In the genomic region with DNA sequence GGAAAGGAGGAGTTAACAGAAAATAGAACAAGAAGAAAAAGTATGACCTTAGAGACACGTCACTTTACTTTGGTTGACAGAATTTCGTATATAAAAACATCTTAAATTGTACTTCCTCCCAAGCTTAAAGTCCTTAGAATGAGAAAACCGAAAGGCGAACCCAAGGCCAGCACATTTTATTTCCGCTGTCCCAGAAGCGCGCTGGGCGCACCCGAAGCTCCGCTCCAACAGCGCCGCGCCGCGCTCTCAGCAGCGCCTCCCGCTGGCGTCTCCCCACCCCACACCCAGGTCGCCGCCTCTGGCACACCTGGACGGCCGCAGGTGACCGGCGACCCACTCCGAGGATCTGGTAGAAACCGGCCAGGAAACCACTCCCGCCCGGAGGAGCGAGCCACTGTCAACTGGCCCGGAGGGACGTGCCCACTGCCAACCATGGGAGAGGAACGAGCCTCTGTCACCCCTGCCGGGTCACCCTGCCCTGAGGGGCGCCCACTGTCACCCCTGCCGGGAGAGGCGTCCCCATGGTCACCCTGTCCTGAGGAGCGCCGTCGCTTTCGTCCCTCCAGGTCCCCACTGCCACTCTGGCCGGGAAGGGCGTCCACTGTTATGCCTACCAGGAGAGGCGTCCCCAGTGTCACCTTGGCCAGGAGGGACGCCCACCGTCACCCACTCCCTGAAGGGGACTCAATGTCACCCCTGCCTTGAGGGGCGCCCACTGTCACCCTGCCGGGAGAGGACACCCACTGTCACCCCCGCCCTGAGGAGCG, we compare ENCODE assay signal across 1 cellular context.
TF ChIP-seq lines count a peak whose summit lies in the region.

No MANE protein-coding gene starts in this region.

TF ChIP-seq in HepG2, 621 proteins besides CTCF, POLR2A, EP300 and RAD21 (continued from another document):
- TF ChIP-seq ZBTB4 (CRISPR knock-in tag; IDR thresholded peaks at IDR 0.05; ENCODE audit: borderline replicate concordance), result no peak; the same call in 1 of the 2 replicates
- TF ChIP-seq ZFYVE20 (CRISPR knock-in tag; IDR thresholded peaks at IDR 0.05; ENCODE audit: borderline replicate concordance, low read depth), result no peak
- TF ChIP-seq ZNF672 (CRISPR knock-in tag; IDR thresholded peaks at IDR 0.05), result no peak
- no peak for TF ChIP-seq ZSCAN12 (CRISPR knock-in tag; IDR thresholded peaks at IDR 0.05)
- TF ChIP-seq, protein P1, sequence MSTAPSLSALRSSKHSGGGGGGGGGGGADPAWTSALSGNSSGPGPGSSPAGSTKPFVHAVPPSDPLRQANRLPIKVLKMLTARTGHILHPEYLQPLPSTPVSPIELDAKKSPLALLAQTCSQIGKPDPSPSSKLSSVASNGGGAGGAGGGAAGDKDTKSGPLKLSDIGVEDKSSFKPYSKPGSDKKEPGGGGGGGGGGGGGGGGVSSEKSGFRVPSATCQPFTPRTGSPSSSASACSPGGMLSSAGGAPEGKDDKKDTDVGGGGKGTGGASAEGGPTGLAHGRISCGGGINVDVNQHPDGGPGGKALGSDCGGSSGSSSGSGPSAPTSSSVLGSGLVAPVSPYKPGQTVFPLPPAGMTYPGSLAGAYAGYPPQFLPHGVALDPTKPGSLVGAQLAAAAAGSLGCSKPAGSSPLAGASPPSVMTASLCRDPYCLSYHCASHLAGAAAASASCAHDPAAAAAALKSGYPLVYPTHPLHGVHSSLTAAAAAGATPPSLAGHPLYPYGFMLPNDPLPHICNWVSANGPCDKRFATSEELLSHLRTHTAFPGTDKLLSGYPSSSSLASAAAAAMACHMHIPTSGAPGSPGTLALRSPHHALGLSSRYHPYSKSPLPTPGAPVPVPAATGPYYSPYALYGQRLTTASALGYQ (CRISPR knock-in tag; IDR thresholded peaks at IDR 0.05), result no peak
- TF ChIP-seq ZNF564 (CRISPR knock-in tag; IDR thresholded peaks at IDR 0.05), result peak; percentile 83; the same call in 1 of the 2 replicates
- TF ChIP-seq PRMT3 (CRISPR knock-in tag; IDR thresholded peaks at IDR 0.05; ENCODE audit: borderline replicate concordance, low read depth), result no peak
- peak; percentile 85 for TF ChIP-seq ZNF768 (CRISPR knock-in tag; IDR thresholded peaks at IDR 0.05)
- peak; percentile 67; the same call in 1 of the 2 replicates for TF ChIP-seq ZNF891 (CRISPR knock-in tag; IDR thresholded peaks at IDR 0.05)
- TF ChIP-seq TAF1 (CRISPR knock-in tag; IDR thresholded peaks at IDR 0.05), result peak; percentile 56; the same call in 1 of the 2 replicates
- peak; percentile 76 for TF ChIP-seq POLR2G (IDR thresholded peaks at IDR 0.05; ENCODE audit: low read depth, low read length)
- TF ChIP-seq YY1 (IDR thresholded peaks at IDR 0.05; ENCODE audit: insufficient read depth, insufficient replicate concordance, low read depth, low read length), result peak; percentile 77
- TF ChIP-seq NCOA1 (CRISPR knock-in tag; IDR thresholded peaks at IDR 0.05), result no peak
- TF ChIP-seq, protein P2, sequence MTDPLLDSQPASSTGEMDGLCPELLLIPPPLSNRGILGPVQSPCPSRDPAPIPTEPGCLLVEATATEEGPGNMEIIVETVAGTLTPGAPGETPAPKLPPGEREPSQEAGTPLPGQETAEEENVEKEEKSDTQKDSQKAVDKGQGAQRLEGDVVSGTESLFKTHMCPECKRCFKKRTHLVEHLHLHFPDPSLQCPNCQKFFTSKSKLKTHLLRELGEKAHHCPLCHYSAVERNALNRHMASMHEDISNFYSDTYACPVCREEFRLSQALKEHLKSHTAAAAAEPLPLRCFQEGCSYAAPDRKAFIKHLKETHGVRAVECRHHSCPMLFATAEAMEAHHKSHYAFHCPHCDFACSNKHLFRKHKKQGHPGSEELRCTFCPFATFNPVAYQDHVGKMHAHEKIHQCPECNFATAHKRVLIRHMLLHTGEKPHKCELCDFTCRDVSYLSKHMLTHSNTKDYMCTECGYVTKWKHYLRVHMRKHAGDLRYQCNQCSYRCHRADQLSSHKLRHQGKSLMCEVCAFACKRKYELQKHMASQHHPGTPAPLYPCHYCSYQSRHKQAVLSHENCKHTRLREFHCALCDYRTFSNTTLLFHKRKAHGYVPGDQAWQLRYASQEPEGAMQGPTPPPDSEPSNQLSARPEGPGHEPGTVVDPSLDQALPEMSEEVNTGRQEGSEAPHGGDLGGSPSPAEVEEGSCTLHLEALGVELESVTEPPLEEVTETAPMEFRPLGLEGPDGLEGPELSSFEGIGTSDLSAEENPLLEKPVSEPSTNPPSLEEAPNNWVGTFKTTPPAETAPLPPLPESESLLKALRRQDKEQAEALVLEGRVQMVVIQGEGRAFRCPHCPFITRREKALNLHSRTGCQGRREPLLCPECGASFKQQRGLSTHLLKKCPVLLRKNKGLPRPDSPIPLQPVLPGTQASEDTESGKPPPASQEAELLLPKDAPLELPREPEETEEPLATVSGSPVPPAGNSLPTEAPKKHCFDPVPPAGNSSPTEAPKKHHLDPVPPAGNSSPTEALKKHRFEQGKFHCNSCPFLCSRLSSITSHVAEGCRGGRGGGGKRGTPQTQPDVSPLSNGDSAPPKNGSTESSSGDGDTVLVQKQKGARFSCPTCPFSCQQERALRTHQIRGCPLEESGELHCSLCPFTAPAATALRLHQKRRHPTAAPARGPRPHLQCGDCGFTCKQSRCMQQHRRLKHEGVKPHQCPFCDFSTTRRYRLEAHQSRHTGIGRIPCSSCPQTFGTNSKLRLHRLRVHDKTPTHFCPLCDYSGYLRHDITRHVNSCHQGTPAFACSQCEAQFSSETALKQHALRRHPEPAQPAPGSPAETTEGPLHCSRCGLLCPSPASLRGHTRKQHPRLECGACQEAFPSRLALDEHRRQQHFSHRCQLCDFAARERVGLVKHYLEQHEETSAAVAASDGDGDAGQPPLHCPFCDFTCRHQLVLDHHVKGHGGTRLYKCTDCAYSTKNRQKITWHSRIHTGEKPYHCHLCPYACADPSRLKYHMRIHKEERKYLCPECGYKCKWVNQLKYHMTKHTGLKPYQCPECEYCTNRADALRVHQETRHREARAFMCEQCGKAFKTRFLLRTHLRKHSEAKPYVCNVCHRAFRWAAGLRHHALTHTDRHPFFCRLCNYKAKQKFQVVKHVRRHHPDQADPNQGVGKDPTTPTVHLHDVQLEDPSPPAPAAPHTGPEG (CRISPR knock-in tag; IDR thresholded peaks at IDR 0.05), result peak; percentile 67; the same call in 1 of the 2 replicates
- no peak for TF ChIP-seq NONO (IDR thresholded peaks at IDR 0.05)
- TF ChIP-seq NONO (CRISPR knock-in tag; conservative IDR thresholded peaks at IDR 0.05), result peak; percentile 85; the same call in 1 of the 2 replicates
- TF ChIP-seq BRF2 (CRISPR knock-in tag; IDR thresholded peaks at IDR 0.05), result no peak
- TF ChIP-seq ERF (CRISPR knock-in tag; IDR thresholded peaks at IDR 0.05), result peak; percentile 85
- peak; percentile 96 for TF ChIP-seq IRF2 (CRISPR knock-in tag; IDR thresholded peaks at IDR 0.05)
